22 cellular contexts compared by ENCODE assay signal in genomic region chr4:36716874-36717273, GRCh38.
DNase-seq lines count a peak whose midpoint lies in the region; ATAC-seq and TF ChIP-seq lines count a peak whose summit lies in the region.
"Had no signal": no experiment of that assay in that cellular context is flagged by ENCODE, and none has a peak within 500 bp of the region (broad histone marks: within the 10 kb centered on the region; RNA-seq: fewer than 3 reads in every experiment).

No MANE protein-coding gene starts in this region.

- H2AFZ ChIP-seq in mammary epithelial cell (ENCODE audit: low read depth, low read length), result no peak overlapping the region
- H2AFZ ChIP-seq: GM23338 had no signal

- H4K20me1 ChIP-seq in mammary epithelial cell (ENCODE audit: insufficient read depth, low read length), result no peaks in the 10 kb centered on the region
- H4K20me1 ChIP-seq: BLaER1 had no signal

- no peaks in the 10 kb centered on the region for H3K27me3 Mint-ChIP-seq in MCF 10A (ENCODE audit: insufficient read depth, unreplicated experiment)

- H3K9ac ChIP-seq in mammary epithelial cell (ENCODE audit: insufficient read depth, low read length), result no peak overlapping the region
- H3K9ac ChIP-seq: BLaER1, KMS-11 had no signal

- POLR2A ChIA-PET in MCF 10A (lab: Yijun Ruan, JAX), result no interaction called here

- H3K4me3 ChIP-seq in breast epithelium (no peak overlapping the region), mammary epithelial cell (replicated peaks in 1 of 3; ENCODE audit: insufficient read depth in 1 of 3, low read depth in 2 of 3, low read length in 3 of 3) (no peak overlapping the region), skeletal muscle cell (ENCODE audit: low read depth, low read length) (no peak overlapping the region), upper lobe of right lung (no peak overlapping the region)
- H3K4me3 ChIP-seq: BLaER1, GM23338 had no signal

- H3K9me3 ChIP-seq in breast epithelium (no peaks in the 10 kb centered on the region), mammary epithelial cell (replicated peaks; ENCODE audit: insufficient read depth, low read length) (peaks cover 13% of the 10 kb centered on the region), upper lobe of right lung (no peaks in the 10 kb centered on the region)
- H3K9me3 ChIP-seq: BLaER1 had no signal

- H3K4me2 ChIP-seq in mammary epithelial cell (ENCODE audit: insufficient read depth, low read depth, low read length), result no peak overlapping the region
- H3K4me2 ChIP-seq: BLaER1, GM23338, KMS-11 had no signal

- no peak overlapping the region for H3K4me3 Mint-ChIP-seq in MCF 10A (ENCODE audit: unreplicated experiment)
- H3K4me3 Mint-ChIP-seq: CD8-positive, alpha-beta T cell; GM23338 had no signal

- peaks cover 12% of the 10 kb centered on the region for H3K4me1 Mint-ChIP-seq in MCF 10A (ENCODE audit: insufficient read depth, unreplicated experiment)

- H3K36me3 Mint-ChIP-seq in MCF 10A (ENCODE audit: insufficient read depth, unreplicated experiment), result no peaks in the 10 kb centered on the region
- H3K36me3 Mint-ChIP-seq: CD8-positive, alpha-beta T cell had no signal

- no peaks in the 10 kb centered on the region for H3K9me3 Mint-ChIP-seq in MCF 10A (ENCODE audit: unreplicated experiment)
- H3K9me3 Mint-ChIP-seq: CD8-positive, alpha-beta T cell; GM23338 had no signal

- H3K27me3 ChIP-seq in breast epithelium (no peaks in the 10 kb centered on the region), mammary epithelial cell (ENCODE audit: insufficient read depth, low read length) (no peaks in the 10 kb centered on the region), upper lobe of right lung (no peaks in the 10 kb centered on the region)
- H3K27me3 ChIP-seq: BLaER1 had no signal

- in situ Hi-C loops in mammary epithelial cell (cut with MboI; ENCODE audit: low sequenced_read_pairs in 2 of 2), result no loop called here

- no peak for TF ChIP-seq POLR2A in breast epithelium (IDR thresholded peaks at IDR 0.05)

- no peaks in the 10 kb centered on the region for H3K4me1 ChIP-seq in breast epithelium
- no peaks in the 10 kb centered on the region for H3K4me1 ChIP-seq in mammary epithelial cell (ENCODE audit: insufficient read depth, low read length)
- no peaks in the 10 kb centered on the region for H3K4me1 ChIP-seq in upper lobe of right lung
- H3K4me1 ChIP-seq: BLaER1 had no signal

- 74% methylated on average over 4 of the region's 4 CpGs for WGBS in mammary epithelial cell (ENCODE audit: low coverage, missing lambda C conversion rate)

- no peaks in the 10 kb centered on the region for H3K79me2 ChIP-seq in mammary epithelial cell (ENCODE audit: insufficient read depth, low read length)

- dilution Hi-C loops in mammary epithelial cell (cut with HindIII; ENCODE audit: low sequenced_read_pairs), result no loop called here

- BruUV-seq in MCF 10A (replicated peaks; lab: Mats Ljungman, UMichigan) (no TSS peak), mammary epithelial cell (replicated peaks; lab: Mats Ljungman, UMichigan) (no TSS peak)

- no peak overlapping the region for H3K27ac ChIP-seq in breast epithelium
- no peak overlapping the region for H3K27ac ChIP-seq in mammary epithelial cell (ENCODE audit: insufficient read depth, low read depth, low read length)
- H3K27ac ChIP-seq in upper lobe of right lung, result no peak overlapping the region
- H3K27ac ChIP-seq: BLaER1, KMS-11 had no signal

- H3K27ac Mint-ChIP-seq in MCF 10A (ENCODE audit: low read depth, unreplicated experiment), result no peak overlapping the region
- H3K27ac Mint-ChIP-seq: CD8-positive, alpha-beta T cell; GM23338 had no signal

- intact Hi-C loops in MCF 10A (cut with micrococcal nuclease), result no loop called here
- intact Hi-C loops in breast epithelium (cut with DNase I; ENCODE audit: low total_unique reads), result no loop called here
- intact Hi-C loops in mammary epithelial cell (cut with micrococcal nuclease), result no loop called here
- intact Hi-C loops in upper lobe of right lung (cut with DNase I), result no loop called here

- peak; percentile 91 for DNase-seq in MCF 10A (ENCODE audit: unreplicated experiment)
- no peak for DNase-seq in breast epithelium (ENCODE audit: low spot score in 2 of 2)
- DNase-seq in RKO (ENCODE audit: low spot score), result peak; percentile 32
- DNase-seq in mammary epithelial cell, result peak; percentile 0
- peak; percentile 1 for DNase-seq in skeletal muscle cell (ENCODE audit: low read depth)
- DNase-seq in upper lobe of right lung, result no peak
- DNase-seq: 8988T; CD8-positive, alpha-beta T cell; DMS79; NCI-H1417; NCI-H2029; NCI-H2171 treated with DMSO at 0.1 percent for 48 hours; NCI-H446 treated with DMSO at 0.1 percent for 48 hours; NCI-H774; SW 1271 had no signal

- no peaks in the 10 kb centered on the region for H3K36me3 ChIP-seq in breast epithelium
- no peaks in the 10 kb centered on the region for H3K36me3 ChIP-seq in mammary epithelial cell (ENCODE audit: insufficient read depth, low read length)
- H3K36me3 ChIP-seq in upper lobe of right lung, result no peaks in the 10 kb centered on the region
- H3K36me3 ChIP-seq: BLaER1 had no signal

- ATAC-seq in HG03025 (IDR thresholded peaks at IDR 0.05; ENCODE audit: low FRiP score, unreplicated experiment) (no peak), GM21825 (IDR thresholded peaks at IDR 0.05; ENCODE audit: unreplicated experiment) (no peak), upper lobe of right lung (no peak)
- ATAC-seq: CD8-positive, alpha-beta T cell; GM23338; HCT116; HepG2 had no signal

- CTCF ChIA-PET in MCF 10A (lab: Yijun Ruan, JAX), result no interaction called here
- CTCF ChIA-PET in mammary epithelial cell (lab: Charles Lee; ENCODE audit: low non-redundant PET), result no interaction called here

- TF ChIP-seq CTCF in MCF 10A (IDR thresholded peaks at IDR 0.05; ENCODE audit: unreplicated experiment) (no peak), breast epithelium (IDR thresholded peaks at IDR 0.05) (no peak), mammary epithelial cell (conservative IDR thresholded peaks at IDR 0.05 in 1 of 2, IDR thresholded peaks at IDR 0.05 in 1 of 2; ENCODE audit: extremely low read depth in 1 of 2, insufficient read depth in 1 of 2, low read depth in 1 of 2, low read length in 2 of 2) (no peak), upper lobe of right lung (IDR thresholded peaks at IDR 0.05) (no peak)

Comparison
In these comparisons a context has a peak if more than half of its experiments do, and no peak if none do; other contexts are left out.
1. DNase-seq: peak in MCF 10A (single experiment), RKO (single experiment), mammary epithelial cell (single experiment) and skeletal muscle cell (single experiment); none in breast epithelium (0 of 2) and upper lobe of right lung (single experiment).